In genomic region chr10:95456486-95456885, GRCh38 we compare ENCODE assay signal across 20 cellular contexts.
A peak's percentile ranks its signal among the peaks of the same experiment; 100 is the strongest.
DNase-seq lines count a peak whose midpoint lies in the region; ATAC-seq and TF ChIP-seq lines count a peak whose summit lies in the region.
"Had no signal": no experiment of that assay in that cellular context is flagged by ENCODE, and none has a peak within 500 bp of the region (broad histone marks: within the 10 kb centered on the region; RNA-seq: fewer than 3 reads in every experiment).

No MANE protein-coding gene starts in this region.

- H3K36me3 Mint-ChIP-seq in neural crest cell (ENCODE audit: low read depth) = no peaks in the 10 kb centered on the region
- H3K36me3 Mint-ChIP-seq: memory B cell had no signal

- TF ChIP-seq CTCF in neural crest cell (conservative IDR thresholded peaks at IDR 0.05) = peak; percentile 21
- TF ChIP-seq CTCF in ovary (IDR thresholded peaks at IDR 0.05) = no peak

- H3K4me3 Mint-ChIP-seq in neural crest cell = no peak overlapping the region
- H3K4me3 Mint-ChIP-seq: activated CD8-positive, alpha-beta T cell treated with anti-CD3 and anti-CD28 coated beads, Interleukin-2, amount 10 ng/mL, durations not matched to agents 7 days and 5 days; CD4-positive, alpha-beta T cell; dendritic cell treated with granulocyte-macrophage colony-stimulating factor and Interleukin-4, amounts not matched to agents 40 ng/mL and 50 ng/mL, for 4 days; memory B cell had no signal

- TF ChIP-seq EP300 in ovary (IDR thresholded peaks at IDR 0.05) = no peak

- H3K79me2 ChIP-seq in Karpas-422 (ENCODE audit: low read length) = no peaks in the 10 kb centered on the region

- H3K36me3 ChIP-seq in Karpas-422 (ENCODE audit: insufficient read depth, low read length) (no peaks in the 10 kb centered on the region), ovary (no peaks in the 10 kb centered on the region)
- H3K36me3 ChIP-seq: neutrophil, upper lobe of left lung had no signal

- H3K4me3 ChIP-seq in Karpas-422 (ENCODE audit: low read length) (no peak overlapping the region), ovary (no peak overlapping the region)
- H3K4me3 ChIP-seq: upper lobe of left lung had no signal

- H3K9ac ChIP-seq in Karpas-422 (ENCODE audit: low read length) = no peak overlapping the region

- in situ Hi-C loops in Caki2 (cut with HindIII; ENCODE audit: low pct_unique_long_range_greater_than_20kb, low sequenced_read_pairs) = loop anchor here (10.0 kb wide), 1 partner anchor 48 kb away; no protein-coding TSS in a partner anchor

- H3K9me3 Mint-ChIP-seq in neural crest cell = no peaks in the 10 kb centered on the region
- H3K9me3 Mint-ChIP-seq: CD4-positive, alpha-beta T cell; dendritic cell treated with granulocyte-macrophage colony-stimulating factor and Interleukin-4, amounts not matched to agents 40 ng/mL and 50 ng/mL, for 4 days; memory B cell had no signal

- H3K27ac ChIP-seq in caudate nucleus (ENCODE audit: low read depth, low read length) (peak overlapping the region; percentile 40), Karpas-422 (ENCODE audit: low read length) (no peak overlapping the region), ovary (no peak overlapping the region)
- H3K27ac ChIP-seq: neutrophil had no signal

- peak; percentile 44 for DNase-seq in Caki2 (ENCODE audit: low read depth)
- DNase-seq in caudate nucleus (lab: John Stamatoyannopoulos, UW) = no peak
- no peak for DNase-seq in left cardiac atrium
- DNase-seq in neural crest cell (ENCODE audit: low read depth, low spot score) = no peak
- DNase-seq in head of caudate nucleus = no peak
- DNase-seq in Karpas-422 = no peak
- no peak for DNase-seq in ovary
- DNase-seq in activated naive CD4-positive, alpha-beta T cell treated with Interleukin-2 at 50 U/mL for 16 hours = no peak
- DNase-seq: activated CD8-positive, alpha-beta T cell treated with anti-CD3 and anti-CD28 coated beads, Interleukin-2, amount 10 ng/mL, durations not matched to agents 7 days and 5 days; activated effector memory CD4-positive, alpha-beta T cell treated with Interleukin-2 at 50 U/mL for 16 hours; amygdala; CD4-positive, alpha-beta T cell; EL; NCI-H1930; NCI-H524 treated with DMSO at 0.1 percent for 48 hours; small intestine; upper lobe of left lung had no signal

- H3K27ac Mint-ChIP-seq in neural crest cell (ENCODE audit: unreplicated experiment) = peak overlapping the region; percentile 62
- H3K27ac Mint-ChIP-seq: activated CD8-positive, alpha-beta T cell treated with anti-CD3 and anti-CD28 coated beads, Interleukin-2, amount 10 ng/mL, durations not matched to agents 7 days and 5 days; CD4-positive, alpha-beta T cell; dendritic cell treated with granulocyte-macrophage colony-stimulating factor and Interleukin-4, amounts not matched to agents 40 ng/mL and 50 ng/mL, for 4 days; memory B cell had no signal

- intact Hi-C loops in left cardiac atrium (cut with DNase I) (no loop called here), head of caudate nucleus (cut with DNase I) (no loop called here), ovary (cut with DNase I) (no loop called here)

- H3K27me3 ChIP-seq in Karpas-422 (ENCODE audit: low read length) (no peaks in the 10 kb centered on the region), ovary (no peaks in the 10 kb centered on the region)
- H3K27me3 ChIP-seq: neutrophil, upper lobe of left lung had no signal

- H3K4me1 ChIP-seq in Karpas-422 (ENCODE audit: low read length) (no peaks in the 10 kb centered on the region), ovary (ENCODE audit: insufficient read depth) (peaks cover 6% of the 10 kb centered on the region)

- peaks cover 55% of the 10 kb centered on the region for H3K4me1 Mint-ChIP-seq in neural crest cell
- H3K4me1 Mint-ChIP-seq: memory B cell had no signal

- H2AFZ ChIP-seq in Karpas-422 (ENCODE audit: low read length) = no peak overlapping the region

- no peaks in the 10 kb centered on the region for H3K9me3 ChIP-seq in Karpas-422 (ENCODE audit: low read length)
- no peaks in the 10 kb centered on the region for H3K9me3 ChIP-seq in ovary
- H3K9me3 ChIP-seq: neutrophil, upper lobe of left lung had no signal

- 89 to 97% (median 92%) methylated on average over 3 of the region's 3 CpGs for WGBS in ovary, 3 donors

- TF ChIP-seq POLR2A in ovary (IDR thresholded peaks at IDR 0.05) = no peak

- H3K27me3 Mint-ChIP-seq in neural crest cell (ENCODE audit: low read depth) = no peaks in the 10 kb centered on the region

- no peaks in the 10 kb centered on the region for H4K20me1 ChIP-seq in Karpas-422 (ENCODE audit: insufficient read depth, low read depth, low read length)

- ATAC-seq in left cardiac atrium = peak; percentile 13 to 62
- ATAC-seq: activated CD8-positive, alpha-beta T cell treated with anti-CD3 and anti-CD28 coated beads, Interleukin-2, amount 10 ng/mL, durations not matched to agents 7 days and 5 days had no signal

- H3K4me2 ChIP-seq in Karpas-422 (ENCODE audit: low read depth, low read length, poor library complexity, severe bottlenecking) = no peak overlapping the region

- no peaks in the 10 kb centered on the region for H3K9me2 ChIP-seq in Karpas-422 (replicated peaks; ENCODE audit: insufficient read depth, low read length)
